In genomic region chr1:221478050-221478949, GRCh38 we compare ENCODE assay signal across 8 cellular contexts.
DNase-seq lines count a peak whose midpoint lies in the region; ATAC-seq and TF ChIP-seq lines count a peak whose summit lies in the region.

No MANE protein-coding gene starts in this region.

- H2BK5ac ChIP-seq in trophoblast cell (ENCODE audit: low read depth, low read length, poor library complexity), result no peak overlapping the region

- POLR2A ChIA-PET in Caco-2 (lab: Charles Lee), result no interaction called here

- no TSS peak for BruUV-seq in Caco-2 (replicated peaks; lab: Mats Ljungman, UMichigan)

- no peaks in the 10 kb centered on the region for H3K79me1 ChIP-seq in trophoblast cell (ENCODE audit: low read length)

- H3K9me3 ChIP-seq in Caco-2 (no peaks in the 10 kb centered on the region), Peyer's patch (no peaks in the 10 kb centered on the region), trophoblast cell (ENCODE audit: insufficient read depth, low read depth, low read length) (no peaks in the 10 kb centered on the region)

- H4K12ac ChIP-seq in trophoblast cell (ENCODE audit: low read depth, low read length), result no peak overlapping the region

- no peaks in the 10 kb centered on the region for H3K36me3 Mint-ChIP-seq in Caco-2 (ENCODE audit: insufficient read depth, unreplicated experiment)
- no peaks in the 10 kb centered on the region for H3K36me3 Mint-ChIP-seq in activated T-helper 1 cell treated with anti-CD3 and anti-CD28 coated beads, Interleukin-12 subunit alpha, Interleukin-12 subunit beta, Interleukin-2, Interleukin-4 antibody, amounts not matched to agents 30 ng/mL and 10 ng/mL and 1 ng/mL, durations not matched to agents 14 hours and 24 hours and 36 hours (ENCODE audit: low read depth)

- no CpG with 5 or more reads among the region's 8 CpGs for WGBS in trophoblast cell (ENCODE audit: extremely low coverage, insufficient coverage, insufficient read length)

- no peak overlapping the region for H2AK5ac ChIP-seq in trophoblast cell (ENCODE audit: low read length)

- no peak overlapping the region for H3K4ac ChIP-seq in trophoblast cell (ENCODE audit: low read depth, low read length)

- no peaks in the 10 kb centered on the region for H3K4me1 Mint-ChIP-seq in Caco-2 (ENCODE audit: low read depth, unreplicated experiment)
- H3K4me1 Mint-ChIP-seq in activated T-helper 1 cell treated with anti-CD3 and anti-CD28 coated beads, Interleukin-12 subunit alpha, Interleukin-12 subunit beta, Interleukin-2, Interleukin-4 antibody, amounts not matched to agents 30 ng/mL and 10 ng/mL and 1 ng/mL, durations not matched to agents 14 hours and 24 hours and 36 hours (ENCODE audit: low read depth), result peaks cover 5% of the 10 kb centered on the region

- TF ChIP-seq CTCF in Caco-2 (IDR thresholded peaks at IDR 0.05; ENCODE audit: insufficient read depth in 1 of 2, low read depth in 1 of 2, low read length in 1 of 2, severe bottlenecking in 1 of 2, unreplicated experiment in 1 of 2) (peak; percentile 54 to 78), Peyer's patch (IDR thresholded peaks at IDR 0.05) (peak in 4 of 6 experiments; percentile 29 to 50 (median 33))

- no peak overlapping the region for H3K14ac ChIP-seq in trophoblast cell (ENCODE audit: low read length)

- H3K9me3 Mint-ChIP-seq in Caco-2 (ENCODE audit: unreplicated experiment), result no peaks in the 10 kb centered on the region
- no peaks in the 10 kb centered on the region for H3K9me3 Mint-ChIP-seq in activated T-helper 1 cell treated with anti-CD3 and anti-CD28 coated beads, Interleukin-12 subunit alpha, Interleukin-12 subunit beta, Interleukin-2, Interleukin-4 antibody, amounts not matched to agents 30 ng/mL and 10 ng/mL and 1 ng/mL, durations not matched to agents 14 hours and 24 hours and 36 hours

- H3K79me2 ChIP-seq in trophoblast cell (ENCODE audit: control insufficient read depth, insufficient read depth, low read length, poor library complexity), result no peaks in the 10 kb centered on the region

- H2AFZ ChIP-seq in trophoblast cell (ENCODE audit: insufficient read depth, low read length, poor library complexity), result no peak overlapping the region

- H3K27ac Mint-ChIP-seq in Caco-2 (ENCODE audit: unreplicated experiment), result no peak overlapping the region
- H3K27ac Mint-ChIP-seq in activated T-helper 1 cell treated with anti-CD3 and anti-CD28 coated beads, Interleukin-12 subunit alpha, Interleukin-12 subunit beta, Interleukin-2, Interleukin-4 antibody, amounts not matched to agents 30 ng/mL and 10 ng/mL and 1 ng/mL, durations not matched to agents 14 hours and 24 hours and 36 hours, result no peak overlapping the region

- H3K4me3 ChIP-seq in Caco-2 (ENCODE audit: low read depth, low read length) (no peak overlapping the region), Peyer's patch (no peak overlapping the region), trophoblast cell (ENCODE audit: low read depth, low read length) (no peak overlapping the region)

- intact Hi-C loops in Caco-2 (cut with micrococcal nuclease; ENCODE audit: unreplicated experiment), result loop anchor here (1.0 kb wide), 3 partner anchors 263 to 531 kb away; no protein-coding TSS in a partner anchor
- intact Hi-C loops in activated T-helper 1 cell treated with anti-CD3 and anti-CD28 coated beads, Interleukin-12 subunit alpha, Interleukin-12 subunit beta, Interleukin-2, Interleukin-4 antibody, amounts not matched to agents 30 ng/mL and 10 ng/mL and 1 ng/mL, durations not matched to agents 14 hours and 24 hours and 36 hours (cut with micrococcal nuclease), result loop anchor here (1.0 to 2.0 kb wide), 4 partner anchors 263 to 977 kb away; no protein-coding TSS in a partner anchor

- H3K27me3 Mint-ChIP-seq in Caco-2 (ENCODE audit: insufficient read depth, unreplicated experiment), result peaks cover 22% of the 10 kb centered on the region
- H3K27me3 Mint-ChIP-seq in activated T-helper 1 cell treated with anti-CD3 and anti-CD28 coated beads, Interleukin-12 subunit alpha, Interleukin-12 subunit beta, Interleukin-2, Interleukin-4 antibody, amounts not matched to agents 30 ng/mL and 10 ng/mL and 1 ng/mL, durations not matched to agents 14 hours and 24 hours and 36 hours (ENCODE audit: insufficient read depth), result peaks cover 5% of the 10 kb centered on the region

- H3K27me3 ChIP-seq in Caco-2 (replicated peaks; ENCODE audit: control insufficient read depth, insufficient read depth, low read length), result no peaks in the 10 kb centered on the region
- no peaks in the 10 kb centered on the region for H3K27me3 ChIP-seq in Peyer's patch
- H3K27me3 ChIP-seq in trophoblast cell (ENCODE audit: insufficient read depth, low read length), result no peaks in the 10 kb centered on the region

- H3K18ac ChIP-seq in trophoblast cell (ENCODE audit: low read length), result no peak overlapping the region

- H4K8ac ChIP-seq in trophoblast cell (ENCODE audit: low read depth, low read length), result no peak overlapping the region

- H2BK12ac ChIP-seq in trophoblast cell (ENCODE audit: low read length), result no peak overlapping the region

- H3K4me1 ChIP-seq in Caco-2, result no peaks in the 10 kb centered on the region
- no peaks in the 10 kb centered on the region for H3K4me1 ChIP-seq in Peyer's patch
- H3K4me1 ChIP-seq in trophoblast cell (ENCODE audit: control insufficient read depth in 1 of 2, insufficient read depth in 2 of 2, low read length in 2 of 2), result no peaks in the 10 kb centered on the region

- no peak overlapping the region for H3K23ac ChIP-seq in trophoblast cell (ENCODE audit: low read length)

- DNase-seq in Caco-2 (peak; percentile 39 to 56), Peyer's patch (peak in 2 of 3 donors; percentile 29 to 60), foreskin melanocyte (peak; percentile 61), trophoblast cell (peak; percentile 16 to 68), ureter (ENCODE audit: low spot score) (peak; percentile 66)
- DNase-seq in activated T-helper 1 cell treated with anti-CD3 and anti-CD28 coated beads, Interleukin-12 subunit alpha, Interleukin-12 subunit beta, Interleukin-2, Interleukin-4 antibody, amounts not matched to agents 30 ng/mL and 10 ng/mL and 1 ng/mL, durations not matched to agents 14 hours and 24 hours and 36 hours (ENCODE audit: low spot score), result peak; percentile 31

- CTCF ChIA-PET in Caco-2 (lab: Charles Lee), result interaction anchor here (0.9 to 1.2 kb wide), 2 partner anchors 531 to 977 kb away, joined by 3 read pairs; no protein-coding TSS in a partner anchor

- no peak overlapping the region for H4K91ac ChIP-seq in trophoblast cell (ENCODE audit: low read depth, low read length)

- H3K27ac ChIP-seq in Peyer's patch, result no peak overlapping the region
- no peak overlapping the region for H3K27ac ChIP-seq in trophoblast cell (ENCODE audit: low read depth, low read length)

- H3K4me2 ChIP-seq in trophoblast cell (ENCODE audit: low read length), result no peak overlapping the region

- H3K4me3 Mint-ChIP-seq in Caco-2 (ENCODE audit: unreplicated experiment), result no peak overlapping the region
- H3K4me3 Mint-ChIP-seq in activated T-helper 1 cell treated with anti-CD3 and anti-CD28 coated beads, Interleukin-12 subunit alpha, Interleukin-12 subunit beta, Interleukin-2, Interleukin-4 antibody, amounts not matched to agents 30 ng/mL and 10 ng/mL and 1 ng/mL, durations not matched to agents 14 hours and 24 hours and 36 hours, result no peak overlapping the region

- H3K36me3 ChIP-seq in Caco-2 (ENCODE audit: control insufficient read depth, insufficient read depth, low read length), result no peaks in the 10 kb centered on the region
- no peaks in the 10 kb centered on the region for H3K36me3 ChIP-seq in Peyer's patch
- no peaks in the 10 kb centered on the region for H3K36me3 ChIP-seq in trophoblast cell (ENCODE audit: control insufficient read depth in 1 of 2, insufficient read depth in 2 of 2, low read length in 2 of 2)

- ATAC-seq in GM19438 (IDR thresholded peaks at IDR 0.05; ENCODE audit: low read depth, unreplicated experiment) (peak; percentile 86), HG03521 (IDR thresholded peaks at IDR 0.05; ENCODE audit: unreplicated experiment) (peak; percentile 77)

- H3K9ac ChIP-seq in trophoblast cell (ENCODE audit: low read length), result no peak overlapping the region

- H2BK120ac ChIP-seq in trophoblast cell (ENCODE audit: insufficient read depth, low read length, poor library complexity), result no peak overlapping the region

- no peak for TF ChIP-seq POLR2A in Peyer's patch (IDR thresholded peaks at IDR 0.05)
